9 cellular contexts compared by ENCODE assay signal in genomic region chr1:156608981-156609380, GRCh38. TPM values are rescaled to one million over a fixed set of nuclear protein-coding genes. Genes with fewer than 3 reads are reported as not detected.
A peak's percentile ranks its signal among the peaks of the same experiment; 100 is the strongest.
DNase-seq lines count a peak whose midpoint lies in the region; ATAC-seq and TF ChIP-seq lines count a peak whose summit lies in the region.
"Had no signal": no experiment of that assay in that cellular context is flagged by ENCODE, and none has a peak within 500 bp of the region (broad histone marks: within the 10 kb centered on the region; RNA-seq: fewer than 3 reads in every experiment).

No MANE protein-coding gene starts in this region.

- peak; percentile 74 for TF ChIP-seq CTCF in CD14-positive monocyte (IDR thresholded peaks at IDR 0.05)
- peak; percentile 68 to 81 (median 77) for TF ChIP-seq CTCF in HCT116 (IDR thresholded peaks at IDR 0.05 in 2 of 3, conservative IDR thresholded peaks at IDR 0.05 in 1 of 3; ENCODE audit: borderline replicate concordance in 1 of 3, insufficient read depth in 1 of 3, low read depth in 2 of 3, low read length in 2 of 3)
- peak; percentile 32 to 47 for TF ChIP-seq CTCF in fibroblast of lung (conservative IDR thresholded peaks at IDR 0.05 in 1 of 2, IDR thresholded peaks at IDR 0.05 in 1 of 2; ENCODE audit: low read depth in 1 of 2, low read length in 2 of 2)

- no peaks in the 10 kb centered on the region for H4K20me1 ChIP-seq in HCT116 (ENCODE audit: insufficient read depth)
- H4K20me1 ChIP-seq in fibroblast of lung (ENCODE audit: control insufficient read depth, extremely low read depth, insufficient read depth, low read length) = no peaks in the 10 kb centered on the region

- H3K36me3 Mint-ChIP-seq in CD14-positive monocyte = no peaks in the 10 kb centered on the region

- H3K4me1 ChIP-seq in HCT116 (ENCODE audit: control insufficient read depth in 1 of 2, insufficient read depth in 2 of 2, low read length in 2 of 2) = peaks cover 0 to 16% of the 10 kb centered on the region in 2 experiments; a peak in 2 of 4 replicates
- no peaks in the 10 kb centered on the region for H3K4me1 ChIP-seq in fibroblast of lung (ENCODE audit: control insufficient read depth, extremely low read depth, insufficient read depth, low read length)

- TF ChIP-seq POLR2A in HCT116 (IDR thresholded peaks at IDR 0.05; ENCODE audit: borderline replicate concordance, extremely low read depth, insufficient read depth, insufficient read length) = no peak

- H3K27ac ChIP-seq in HCT116 (ENCODE audit: low read depth, low read length) (no peak overlapping the region), fibroblast of lung (ENCODE audit: insufficient read depth, low read length) (no peak overlapping the region)

- H3K9me3 Mint-ChIP-seq in CD14-positive monocyte = no peaks in the 10 kb centered on the region

- H3K36me3 ChIP-seq in HCT116 (ENCODE audit: control insufficient read depth in 1 of 2, insufficient read depth in 2 of 2, low read length in 2 of 2) = no peaks in the 10 kb centered on the region
- no peaks in the 10 kb centered on the region for H3K36me3 ChIP-seq in fibroblast of lung (ENCODE audit: control insufficient read depth, insufficient read depth, low read length)

- BruUV-seq in HCT116 (replicated peaks; lab: Mats Ljungman, UMichigan) = no TSS peak

- no peaks in the 10 kb centered on the region for H3K79me2 ChIP-seq in HCT116 (ENCODE audit: insufficient read depth, low read length)
- no peaks in the 10 kb centered on the region for H3K79me2 ChIP-seq in fibroblast of lung (ENCODE audit: control insufficient read depth, insufficient read depth, low read length)

- H3K9me3 ChIP-seq in HCT116 (ENCODE audit: control insufficient read depth in 1 of 2, insufficient read depth in 1 of 2, low read depth in 1 of 2, low read length in 2 of 2) = no peaks in the 10 kb centered on the region
- no peaks in the 10 kb centered on the region for H3K9me3 ChIP-seq in fibroblast of lung (ENCODE audit: control insufficient read depth, insufficient read depth, low read depth, low read length)

- H3K4me3 ChIP-seq in HCT116 (replicated peaks in 1 of 2; ENCODE audit: low read depth in 1 of 2, low read length in 2 of 2) (no peak overlapping the region), fibroblast of lung (replicated peaks in 1 of 4; ENCODE audit: control extremely low read depth in 1 of 4, insufficient read depth in 1 of 4, low read depth in 3 of 4, low read length in 4 of 4) (no peak overlapping the region)

- H2AFZ ChIP-seq in HCT116 (ENCODE audit: low read depth, low read length, poor library complexity, severe bottlenecking) (no peak overlapping the region), fibroblast of lung (ENCODE audit: low read length) (no peak overlapping the region)

- ATAC-seq in HCT116 (peak; percentile 77), GM21825 (IDR thresholded peaks at IDR 0.05; ENCODE audit: unreplicated experiment) (no peak)

- peak; percentile 81 for TF ChIP-seq RAD21 in HCT116 (IDR thresholded peaks at IDR 0.05; ENCODE audit: low read depth)

- CTCF ChIA-PET in HCT116 (lab: Charles Lee) = interaction anchor here (0.5 to 1.8 kb wide), 11 partner anchors 8 to 223 kb away, joined by 3 to 19 read pairs (median 4); partner anchors contain the start of genes MEF2D and NAXE

- H3K4me3 Mint-ChIP-seq in CD14-positive monocyte = no peak overlapping the region

- H3K9me2 ChIP-seq in HCT116 (ENCODE audit: insufficient read depth) = no peaks in the 10 kb centered on the region

- H3K4me2 ChIP-seq in HCT116 (ENCODE audit: low read length) (peak overlapping the region; percentile 21; the same call in 1 of the 2 replicates), fibroblast of lung (ENCODE audit: extremely low read depth, insufficient read depth, low read length) (no peak overlapping the region)

- H3K27ac Mint-ChIP-seq in CD14-positive monocyte = no peak overlapping the region

- POLR2A ChIA-PET in HCT116 (lab: Charles Lee) = interaction anchor here (1.0 to 1.1 kb wide), 2 partner anchors 52 to 152 kb away, joined by 3 to 4 read pairs; no protein-coding TSS in a partner anchor

- intact Hi-C loops in CD14-positive monocyte (cut with micrococcal nuclease) (loop anchor here (2.0 to 10.0 kb wide), 6 partner anchors 22 to 224 kb away; no protein-coding TSS in a partner anchor), HCT116 (cut with micrococcal nuclease) (loop anchor here (1.0 to 2.0 kb wide), 4 partner anchors 25 to 226 kb away; no protein-coding TSS in a partner anchor)

- H3K27me3 ChIP-seq in HCT116 (ENCODE audit: insufficient read depth, low read length) = no peaks in the 10 kb centered on the region
- H3K27me3 ChIP-seq in fibroblast of lung (ENCODE audit: control insufficient read depth, insufficient read depth, low read length) = peaks cover 4% of the 10 kb centered on the region

- H3K9ac ChIP-seq in HCT116 (ENCODE audit: low read length) = no peak overlapping the region
- no peak overlapping the region for H3K9ac ChIP-seq in fibroblast of lung (ENCODE audit: insufficient read depth, low read length)

- peaks cover 10% of the 10 kb centered on the region for H3K4me1 Mint-ChIP-seq in CD14-positive monocyte

- RAD21 ChIA-PET in HCT116 (lab: Charles Lee; ENCODE audit: low non-redundant PET in 1 of 2, low total read pairs in 2 of 2, uncharacterized antibody in 2 of 2, unreplicated experiment in 2 of 2) = interaction anchor here in 1 of 2 experiments (1.0 kb wide), 1 partner anchor 152 kb away, joined by 5 read pairs; no protein-coding TSS in a partner anchor

- H3K27me3 Mint-ChIP-seq in CD14-positive monocyte (ENCODE audit: low read depth in 3 of 3) = peaks cover 16 to 29% (median 22%) of the 10 kb centered on the region in 3 donors

- DNase-seq in CD14-positive monocyte (ENCODE audit: low spot score) (no peak), HCT116 (ENCODE audit: low read depth, low spot score) (no peak), NCI-H748 treated with DMSO at 0.1 percent for 48 hours (lab: John Stamatoyannopoulos, UW) (peak; percentile 17), fibroblast of lung (ENCODE audit: low read depth in 2 of 2) (no peak), mucosa of gallbladder (ENCODE audit: low spot score) (no peak)
- DNase-seq in activated CD8-positive, alpha-beta memory T cell treated with anti-CD3 and anti-CD28 coated beads, Interleukin-2, amount 50 U/mL, for 48 hours = peak; percentile 72
- DNase-seq in stimulated activated CD4-positive, alpha-beta T cell treated with anti-CD3 and anti-CD28 coated beads, Interleukin-4, amount 100 ng/mL, for 24 hours = peak; percentile 65

TF ChIP-seq in HCT116, 20 proteins besides CTCF, POLR2A, EP300 and RAD21 (continues in another document):
- TF ChIP-seq ATF3 (IDR thresholded peaks at IDR 0.05) (no peak), EZH2 (IDR thresholded peaks at IDR 0.05) (no peak), SRF (IDR thresholded peaks at IDR 0.05; ENCODE audit: low read depth) (no peak)

RNA-seq across cellular contexts. Expression of gene GPATCH4, which starts 7.7 kb away (rescaled TPM):
- polyA plus RNA-seq in CD14-positive monocyte = 1 to 10 TPM; 2.6 to 5.3 TPM
- 39.4 TPM for total RNA-seq in HCT116 (2021; ENCODE audit: unreplicated experiment)
- 24.9 and 33.0 TPM in 2 replicates for polyA plus RNA-seq in HCT116 (2012)
- total RNA-seq in fibroblast of lung = 11.3 and 12.2 TPM in 2 replicates
- 23.6 and 42.7 TPM in 2 replicates for polyA plus RNA-seq in fibroblast of lung
- 32.2 and 50.7 TPM in 2 replicates for polyA plus RNA-seq in fibroblast of lung (2012)
- polyA minus RNA-seq in fibroblast of lung (ENCODE audit: low replicate concordance) = 6.2 and 19.5 TPM in 2 replicates
- 12.6 TPM for total RNA-seq in mucosa of gallbladder

RNA-seq across cellular contexts. Expression of gene HAPLN2, which starts 10.2 kb away (rescaled TPM):
- not detected for polyA plus RNA-seq in CD14-positive monocyte
- total RNA-seq in HCT116 (2021; ENCODE audit: unreplicated experiment) = 0.54 TPM
- polyA plus RNA-seq in HCT116 (2012) = 0.47 and 0.60 TPM in 2 replicates
- total RNA-seq in fibroblast of lung = not detected in 2 replicates
- not detected in 2 replicates for polyA plus RNA-seq in fibroblast of lung
- polyA plus RNA-seq in fibroblast of lung (2012) = not detected in 2 replicates
- polyA minus RNA-seq in fibroblast of lung (ENCODE audit: low replicate concordance) = not detected in 2 replicates
- total RNA-seq in mucosa of gallbladder = 0.43 TPM
- total RNA-seq: dermis microvascular lymphatic vessel endothelial cell had no signal

RNA-seq across cellular contexts. Expression of gene NAXE, which starts 17.4 kb away (rescaled TPM):
- polyA plus RNA-seq in CD14-positive monocyte (10 to 100 TPM; 54.9 to 81.7 TPM), fibroblast of lung (41.6 and 59.5 TPM in 2 replicates)
- total RNA-seq in HCT116 (2021; ENCODE audit: unreplicated experiment) (139 TPM), fibroblast of lung (51.6 and 64.4 TPM in 2 replicates), mucosa of gallbladder (99.0 TPM)
- polyA plus RNA-seq in HCT116 (2012) = 130 and 140 TPM in 2 replicates
- polyA plus RNA-seq in fibroblast of lung (2012) = 68.1 and 90.0 TPM in 2 replicates
- polyA minus RNA-seq in fibroblast of lung (ENCODE audit: low replicate concordance) = 96.3 and 107 TPM in 2 replicates

RNA-seq across cellular contexts. Expression of gene TTC24, which starts 29.5 kb away (rescaled TPM):
- polyA plus RNA-seq in CD14-positive monocyte (under 1 TPM in 1 of 2 donors, not detected in 1; 0.14 TPM), fibroblast of lung (not detected in 2 replicates)
- total RNA-seq in HCT116 (2021; ENCODE audit: unreplicated experiment) (not detected), fibroblast of lung (not detected in 2 replicates), mucosa of gallbladder (0.60 TPM)
- 0.10 and 0.21 TPM in 2 replicates for polyA plus RNA-seq in HCT116 (2012)
- not detected in 2 replicates for polyA plus RNA-seq in fibroblast of lung (2012)
- polyA minus RNA-seq in fibroblast of lung (ENCODE audit: low replicate concordance) = not detected in 2 replicates
- total RNA-seq: dermis microvascular lymphatic vessel endothelial cell had no signal

RNA-seq across cellular contexts. Expression of gene BCAN, which starts 32.9 kb away (rescaled TPM):
- polyA plus RNA-seq in CD14-positive monocyte (not detected), fibroblast of lung (0.03 and 0.05 TPM in 2 replicates)
- total RNA-seq in HCT116 (2021; ENCODE audit: unreplicated experiment) (not detected), fibroblast of lung (under 0.01 TPM in 1 of 2 replicates, not detected in the other), mucosa of gallbladder (0.52 TPM)
- polyA plus RNA-seq in HCT116 (2012) = 0.23 and 0.26 TPM in 2 replicates
- 0.07 and 0.17 TPM in 2 replicates for polyA plus RNA-seq in fibroblast of lung (2012)
- polyA minus RNA-seq in fibroblast of lung (ENCODE audit: low replicate concordance) = 0.89 TPM in 1 of 2 replicates, not detected in the other
- total RNA-seq: dermis microvascular lymphatic vessel endothelial cell had no signal

Comparison
In these comparisons a context has a peak if more than half of its experiments do, and no peak if none do; other contexts are left out.
1. DNase-seq: peak in NCI-H748 treated with DMSO at 0.1 percent for 48 hours (single experiment), activated CD8-positive, alpha-beta memory T cell treated with anti-CD3 and anti-CD28 coated beads, Interleukin-2, amount 50 U/mL, for 48 hours (single experiment) and stimulated activated CD4-positive, alpha-beta T cell treated with anti-CD3 and anti-CD28 coated beads, Interleukin-4, amount 100 ng/mL, for 24 hours (single experiment); none in CD14-positive monocyte (single experiment), HCT116 (single experiment), fibroblast of lung (0 of 2) and mucosa of gallbladder (single experiment).
2. Peak in every context shown above with its lines, with median percentiles within 50 percentile points of each other: CTCF ChIP-seq.